In genomic region chr6:15505463-15505918, GRCh38 we compare ENCODE assay signal across 8 cellular contexts.
DNase-seq lines count a peak whose midpoint lies in the region; ATAC-seq and TF ChIP-seq lines count a peak whose summit lies in the region.

No MANE protein-coding gene starts in this region.

- intact Hi-C loops in thyroid gland (cut with DNase I) = no loop called here

- H3K9me3 Mint-ChIP-seq in activated T-cell treated with anti-CD3 and anti-CD28 coated beads, Interleukin-2, amount 50 U/mL, for 24 hours = no peaks in the 10 kb centered on the region
- H3K9me3 Mint-ChIP-seq in activated T-cell treated with anti-CD3 and anti-CD28 coated beads, Interleukin-2, amount 50 U/mL, for 4 hours = no peaks in the 10 kb centered on the region

- DNase-seq in activated T-cell treated with anti-CD3 and anti-CD28 coated beads, Interleukin-2, amount 50 U/mL, for 24 hours = no peak
- no peak for DNase-seq in activated T-cell treated with anti-CD3 and anti-CD28 coated beads, Interleukin-2, amount 50 U/mL, for 4 hours
- DNase-seq in choroid plexus epithelial cell (ENCODE audit: low read depth) (no peak), thyroid gland (no peak), midbrain (lab: John Stamatoyannopoulos, UW) (no peak)

- H3K4me1 ChIP-seq in muscle layer of colon (ENCODE audit: insufficient read depth, low read length) = peaks cover 50% of the 10 kb centered on the region
- peaks cover 33 to 36% of the 10 kb centered on the region in 2 donors for H3K4me1 ChIP-seq in thyroid gland

- TF ChIP-seq POLR2A in thyroid gland (IDR thresholded peaks at IDR 0.05) = no peak

- H3K9ac ChIP-seq in muscle layer of colon (ENCODE audit: low read length) = peak overlapping the region; percentile 40

- TF ChIP-seq CTCF in choroid plexus epithelial cell (conservative IDR thresholded peaks at IDR 0.05; ENCODE audit: low read depth, low read length) = no peak
- TF ChIP-seq CTCF in thyroid gland (IDR thresholded peaks at IDR 0.05) = no peak

- H3K36me3 Mint-ChIP-seq in activated T-cell treated with anti-CD3 and anti-CD28 coated beads, Interleukin-2, amount 50 U/mL, for 24 hours (ENCODE audit: low read depth) = peaks cover 99% of the 10 kb centered on the region
- H3K36me3 Mint-ChIP-seq in activated T-cell treated with anti-CD3 and anti-CD28 coated beads, Interleukin-2, amount 50 U/mL, for 4 hours (ENCODE audit: insufficient read depth) = peaks cover 53% of the 10 kb centered on the region

- H3K9me3 ChIP-seq in muscle layer of colon (ENCODE audit: low read length) (no peaks in the 10 kb centered on the region), thyroid gland (no peaks in the 10 kb centered on the region)

- H3K4me1 Mint-ChIP-seq in activated T-cell treated with anti-CD3 and anti-CD28 coated beads, Interleukin-2, amount 50 U/mL, for 24 hours (ENCODE audit: low read depth) = peaks cover 2% of the 10 kb centered on the region
- no peaks in the 10 kb centered on the region for H3K4me1 Mint-ChIP-seq in activated T-cell treated with anti-CD3 and anti-CD28 coated beads, Interleukin-2, amount 50 U/mL, for 4 hours (ENCODE audit: low read depth)

- H3K27me3 ChIP-seq in muscle layer of colon (ENCODE audit: control insufficient read depth in 1 of 2, insufficient read depth in 2 of 2, low read length in 2 of 2) (no peaks in the 10 kb centered on the region), thyroid gland (no peaks in the 10 kb centered on the region)

- ATAC-seq in activated T-cell treated with anti-CD3 and anti-CD28 coated beads, Interleukin-2, amount 50 U/mL, for 4 hours = no peak
- no peak for ATAC-seq in HG03442 (IDR thresholded peaks at IDR 0.05; ENCODE audit: unreplicated experiment)
- ATAC-seq in HG03457 (IDR thresholded peaks at IDR 0.05; ENCODE audit: unreplicated experiment) = no peak

- no peak overlapping the region for H3K4me3 Mint-ChIP-seq in activated T-cell treated with anti-CD3 and anti-CD28 coated beads, Interleukin-2, amount 50 U/mL, for 24 hours
- H3K4me3 Mint-ChIP-seq in activated T-cell treated with anti-CD3 and anti-CD28 coated beads, Interleukin-2, amount 50 U/mL, for 4 hours = no peak overlapping the region

- 94 to 96% methylated on average over 17 to 18 of the region's 18 CpGs for WGBS in thyroid gland, 2 donors

- H3K36me3 ChIP-seq in muscle layer of colon (ENCODE audit: insufficient read depth, low read length) (peaks cover 46% of the 10 kb centered on the region), thyroid gland (no peaks in the 10 kb centered on the region)

- peak overlapping the region; percentile 67 for H3K27ac Mint-ChIP-seq in activated T-cell treated with anti-CD3 and anti-CD28 coated beads, Interleukin-2, amount 50 U/mL, for 24 hours

- H3K27ac ChIP-seq in muscle layer of colon (ENCODE audit: low read depth, low read length) = peak overlapping the region; percentile 62
- H3K27ac ChIP-seq in thyroid gland = peak overlapping the region; percentile 62 to 87 (median 87)

- H3K27me3 Mint-ChIP-seq in activated T-cell treated with anti-CD3 and anti-CD28 coated beads, Interleukin-2, amount 50 U/mL, for 24 hours = no peaks in the 10 kb centered on the region
- H3K27me3 Mint-ChIP-seq in activated T-cell treated with anti-CD3 and anti-CD28 coated beads, Interleukin-2, amount 50 U/mL, for 4 hours (ENCODE audit: low read depth) = no peaks in the 10 kb centered on the region

- H3K4me3 ChIP-seq in choroid plexus epithelial cell (ENCODE audit: low read depth, low read length) (peak overlapping the region; percentile 47), muscle layer of colon (ENCODE audit: low read depth in 1 of 2, low read length in 2 of 2) (peak overlapping the region in 1 of 2 donors; percentile 38), thyroid gland (replicated peaks in 1 of 3) (peak overlapping the region in 1 of 3 donors; percentile 8)
